8 cellular contexts compared by ENCODE assay signal in genomic region chr19:34734601-34735103, GRCh38. TPM values are rescaled to one million over a fixed set of nuclear protein-coding genes. Genes with fewer than 3 reads are reported as not detected.
DNase-seq lines count a peak whose midpoint lies in the region; ATAC-seq and TF ChIP-seq lines count a peak whose summit lies in the region.

No MANE protein-coding gene starts in this region.

- H3K4me1 Mint-ChIP-seq in brain: peaks cover 28% of the 10 kb centered on the region
- H3K4me1 Mint-ChIP-seq in mesothelial cell of epicardium: peaks cover 24% of the 10 kb centered on the region

- no peaks in the 10 kb centered on the region for H3K27me3 ChIP-seq in ACC112 (ENCODE audit: insufficient read depth, low read length)

- peak overlapping the region; percentile 98 to 100 (median 100) for H3K27ac Mint-ChIP-seq in brain
- H3K27ac Mint-ChIP-seq in mesothelial cell of epicardium: peak overlapping the region; percentile 98

- H3K4me3 Mint-ChIP-seq in brain: peak overlapping the region; percentile 94 to 100 (median 99)
- peak overlapping the region; percentile 90 for H3K4me3 Mint-ChIP-seq in mesothelial cell of epicardium

- no peak for TF ChIP-seq CTCF in brain (conservative IDR thresholded peaks at IDR 0.05)
- no peak for TF ChIP-seq CTCF in mesothelial cell of epicardium (IDR thresholded peaks at IDR 0.05; ENCODE audit: unreplicated experiment)

- peak overlapping the region; percentile 99 for H3K4me3 ChIP-seq in ACC112 (ENCODE audit: low read depth, low read length)

- H2AFZ ChIP-seq in ACC112 (ENCODE audit: low read length, unreplicated experiment): peak overlapping the region; percentile 91

- H3K4me1 ChIP-seq in ACC112 (ENCODE audit: control insufficient read depth, insufficient read depth, low read length, unreplicated experiment): peaks cover 3% of the 10 kb centered on the region

- H3K36me3 Mint-ChIP-seq in brain (peaks cover 44% of the 10 kb centered on the region), mesothelial cell of epicardium (peaks cover 34% of the 10 kb centered on the region)

- H3K9me3 Mint-ChIP-seq in brain (peaks cover 0 to 20% (median 9%) of the 10 kb centered on the region in 5 experiments), mesothelial cell of epicardium (peaks cover 20% of the 10 kb centered on the region)

- ATAC-seq in HG02763 (IDR thresholded peaks at IDR 0.05; ENCODE audit: unreplicated experiment) (no peak), HG03521 (IDR thresholded peaks at IDR 0.05; ENCODE audit: unreplicated experiment) (no peak)

- DNase-seq in HuH-7.5 (ENCODE audit: low spot score) (peak; percentile 14), mesothelial cell of epicardium (ENCODE audit: low spot score in 2 of 2, unreplicated experiment in 2 of 2) (no peak), SHP77 treated with DMSO at 0.1 percent for 48 hours (lab: John Stamatoyannopoulos, UW) (no peak)
- no peak for DNase-seq in stimulated activated naive CD4-positive, alpha-beta T cell (lab: John Stamatoyannopoulos, UW)

- H3K27me3 Mint-ChIP-seq in brain (peaks cover 9% of the 10 kb centered on the region), mesothelial cell of epicardium (ENCODE audit: low read depth) (no peaks in the 10 kb centered on the region)

- H3K27ac ChIP-seq in ACC112 (ENCODE audit: low read depth, low read length): peak overlapping the region; percentile 96

- peaks cover 33% of the 10 kb centered on the region for H3K36me3 ChIP-seq in ACC112 (ENCODE audit: insufficient read depth, low read length)

- H3K79me2 ChIP-seq in ACC112 (ENCODE audit: control insufficient read depth, insufficient read depth, low read length, unreplicated experiment): peaks cover 6% of the 10 kb centered on the region

RNA-seq across cellular contexts. Expression of gene ZNF181, which starts 0.6 kb away (rescaled TPM):
- polyA plus RNA-seq in brain (ENCODE audit: insufficient read depth, low read depth, low replicate concordance): 1.3 TPM
- total RNA-seq in mesothelial cell of epicardium: 7.3 to 7.5 TPM (median 7.3 TPM) in 3 replicates

RNA-seq across cellular contexts. Expression of gene ZNF599, which starts 38.4 kb away (rescaled TPM):
- polyA plus RNA-seq in brain (ENCODE audit: insufficient read depth, low read depth, low replicate concordance): 7.4 TPM
- total RNA-seq in mesothelial cell of epicardium: 7.7 to 8.7 TPM (median 7.9 TPM) in 3 replicates

RNA-seq across cellular contexts. Expression of gene ZNF302, which starts 57.2 kb away (rescaled TPM):
- polyA plus RNA-seq in brain (ENCODE audit: insufficient read depth, low read depth, low replicate concordance): 5.4 TPM
- total RNA-seq in mesothelial cell of epicardium: 41.0 to 43.8 TPM (median 43.1 TPM) in 3 replicates

RNA-seq across cellular contexts. Expression of gene SCGB2B2, which starts 57.7 kb away (rescaled TPM):
- not detected for polyA plus RNA-seq in brain (ENCODE audit: insufficient read depth, low read depth, low replicate concordance)
- total RNA-seq in mesothelial cell of epicardium: 1.0 to 1.3 TPM (median 1.1 TPM) in 3 replicates
